ENCODE assay signal across 13 cellular contexts in genomic region chr22:39954584-39955055, GRCh38. TPM values are rescaled to one million over a fixed set of nuclear protein-coding genes. Genes with fewer than 3 reads are reported as not detected.
DNase-seq lines count a peak whose midpoint lies in the region; ATAC-seq and TF ChIP-seq lines count a peak whose summit lies in the region.
"Had no signal": no experiment of that assay in that cellular context is flagged by ENCODE, and none has a peak within 500 bp of the region (broad histone marks: within the 10 kb centered on the region; RNA-seq: fewer than 3 reads in every experiment).

No MANE protein-coding gene starts in this region.

- H3K27me3 ChIP-seq in CD4-positive, alpha-beta T cell (ENCODE audit: control insufficient read depth, insufficient read depth, low read length), result no peaks in the 10 kb centered on the region

- CTCF ChIA-PET in activated naive CD4-positive, alpha-beta T cell treated with anti-CD3 and anti-CD28 coated beads for 36 hours (lab: Charles Lee), result interaction anchor here (1.3 kb wide), 1 partner anchor 70 kb away, joined by 3 read pairs; no protein-coding TSS in a partner anchor
- CTCF ChIA-PET in CD4-positive, alpha-beta T cell (lab: Charles Lee), result no interaction called here

- H3K27me3 Mint-ChIP-seq in activated naive CD4-positive, alpha-beta T cell treated with anti-CD3 and anti-CD28 coated beads for 36 hours (ENCODE audit: low read depth), result no peaks in the 10 kb centered on the region
- no peaks in the 10 kb centered on the region for H3K27me3 Mint-ChIP-seq in T-helper 2 cell treated with Interferon-gamma antibody and Interleukin-4, amounts not matched to agents 5 μg/mL and 100 μg/mL, for 36 hours (ENCODE audit: low read depth)
- H3K27me3 Mint-ChIP-seq in stimulated activated naive CD8-positive, alpha-beta T cell treated with anti-CD3 and anti-CD28 coated beads, Interleukin-15, Interleukin-2, amounts not matched to agents 100 ng/mL and 50 ng/mL, for 24 hours, result no peaks in the 10 kb centered on the region
- H3K27me3 Mint-ChIP-seq in CD4-positive, alpha-beta T cell, result no peaks in the 10 kb centered on the region

- no peak for ATAC-seq in CD4-positive, alpha-beta T cell (ENCODE audit: poor library complexity)
- no peak for ATAC-seq in GM18868 (IDR thresholded peaks at IDR 0.05; ENCODE audit: unreplicated experiment)

- no peaks in the 10 kb centered on the region for H3K9me3 Mint-ChIP-seq in activated naive CD4-positive, alpha-beta T cell treated with anti-CD3 and anti-CD28 coated beads for 36 hours
- H3K9me3 Mint-ChIP-seq in T-helper 2 cell treated with Interferon-gamma antibody and Interleukin-4, amounts not matched to agents 5 μg/mL and 100 μg/mL, for 36 hours, result no peaks in the 10 kb centered on the region
- H3K9me3 Mint-ChIP-seq in stimulated activated naive CD8-positive, alpha-beta T cell treated with anti-CD3 and anti-CD28 coated beads, Interleukin-15, Interleukin-2, amounts not matched to agents 100 ng/mL and 50 ng/mL, for 24 hours, result no peaks in the 10 kb centered on the region
- no peaks in the 10 kb centered on the region for H3K9me3 Mint-ChIP-seq in CD4-positive, alpha-beta T cell

- H3K27ac ChIP-seq in CD4-positive, alpha-beta T cell (ENCODE audit: low read depth, low read length), result no peak overlapping the region
- H3K27ac ChIP-seq: neutrophil had no signal

- no peak for DNase-seq in activated naive CD4-positive, alpha-beta T cell treated with anti-CD3 and anti-CD28 coated beads for 36 hours
- no peak for DNase-seq in activated naive CD4-positive, alpha-beta T cell treated with Interleukin-2 at 50 U/mL for 16 hours
- peak; percentile 37 for DNase-seq in T-helper 2 cell treated with Interferon-gamma antibody and Interleukin-4, amounts not matched to agents 5 μg/mL and 100 μg/mL, for 36 hours (ENCODE audit: low spot score)
- peak; percentile 70 for DNase-seq in fibroblast of peridontal ligament (ENCODE audit: extremely low read depth)
- no peak for DNase-seq in RKO (ENCODE audit: low spot score)
- no peak for DNase-seq in CD4-positive, alpha-beta T cell
- DNase-seq: activated CD4-positive, alpha-beta T cell treated with anti-CD3 and anti-CD28 coated beads for 4 hours; NCI-H2081 treated with DMSO at 0.1 percent for 48 hours; SHP77 had no signal

- POLR2A ChIA-PET in CD4-positive, alpha-beta T cell (lab: Charles Lee), result no interaction called here

- intact Hi-C loops in activated naive CD4-positive, alpha-beta T cell treated with anti-CD3 and anti-CD28 coated beads for 36 hours (cut with micrococcal nuclease), result loop anchor here (2.0 to 10.0 kb wide), 3 partner anchors 16 to 550 kb away; no protein-coding TSS in a partner anchor
- intact Hi-C loops in CD4-positive, alpha-beta T cell (cut with DNase I, micrococcal nuclease), result loop anchor here (5.0 kb wide), 2 partner anchors 68 to 337 kb away; no protein-coding TSS in a partner anchor

- no peak overlapping the region for H3K4me3 Mint-ChIP-seq in activated naive CD4-positive, alpha-beta T cell treated with anti-CD3 and anti-CD28 coated beads for 36 hours
- H3K4me3 Mint-ChIP-seq in T-helper 2 cell treated with Interferon-gamma antibody and Interleukin-4, amounts not matched to agents 5 μg/mL and 100 μg/mL, for 36 hours, result peak overlapping the region; percentile 10
- H3K4me3 Mint-ChIP-seq in stimulated activated naive CD8-positive, alpha-beta T cell treated with anti-CD3 and anti-CD28 coated beads, Interleukin-15, Interleukin-2, amounts not matched to agents 100 ng/mL and 50 ng/mL, for 24 hours, result no peak overlapping the region
- no peak overlapping the region for H3K4me3 Mint-ChIP-seq in CD4-positive, alpha-beta T cell

- H3K27ac Mint-ChIP-seq in activated naive CD4-positive, alpha-beta T cell treated with anti-CD3 and anti-CD28 coated beads for 36 hours, result peak overlapping the region; percentile 32
- H3K27ac Mint-ChIP-seq in T-helper 2 cell treated with Interferon-gamma antibody and Interleukin-4, amounts not matched to agents 5 μg/mL and 100 μg/mL, for 36 hours, result peak overlapping the region; percentile 45
- peak overlapping the region; percentile 21 for H3K27ac Mint-ChIP-seq in stimulated activated naive CD8-positive, alpha-beta T cell treated with anti-CD3 and anti-CD28 coated beads, Interleukin-15, Interleukin-2, amounts not matched to agents 100 ng/mL and 50 ng/mL, for 24 hours
- no peak overlapping the region for H3K27ac Mint-ChIP-seq in CD4-positive, alpha-beta T cell

- no peak for TF ChIP-seq CTCF in CD4-positive, alpha-beta T cell (IDR thresholded peaks at IDR 0.05)

- peaks cover 86% of the 10 kb centered on the region for H3K4me1 Mint-ChIP-seq in activated naive CD4-positive, alpha-beta T cell treated with anti-CD3 and anti-CD28 coated beads for 36 hours (ENCODE audit: low read depth)
- H3K4me1 Mint-ChIP-seq in T-helper 2 cell treated with Interferon-gamma antibody and Interleukin-4, amounts not matched to agents 5 μg/mL and 100 μg/mL, for 36 hours (ENCODE audit: low read depth), result peaks cover 85% of the 10 kb centered on the region
- H3K4me1 Mint-ChIP-seq in stimulated activated naive CD8-positive, alpha-beta T cell treated with anti-CD3 and anti-CD28 coated beads, Interleukin-15, Interleukin-2, amounts not matched to agents 100 ng/mL and 50 ng/mL, for 24 hours (ENCODE audit: low read depth), result peaks cover 96% of the 10 kb centered on the region
- peaks cover 89% of the 10 kb centered on the region for H3K4me1 Mint-ChIP-seq in CD4-positive, alpha-beta T cell (ENCODE audit: low read depth)

- peaks cover 26% of the 10 kb centered on the region for H3K36me3 Mint-ChIP-seq in activated naive CD4-positive, alpha-beta T cell treated with anti-CD3 and anti-CD28 coated beads for 36 hours (ENCODE audit: low read depth)
- peaks cover 90% of the 10 kb centered on the region for H3K36me3 Mint-ChIP-seq in T-helper 2 cell treated with Interferon-gamma antibody and Interleukin-4, amounts not matched to agents 5 μg/mL and 100 μg/mL, for 36 hours (ENCODE audit: low read depth)
- H3K36me3 Mint-ChIP-seq in stimulated activated naive CD8-positive, alpha-beta T cell treated with anti-CD3 and anti-CD28 coated beads, Interleukin-15, Interleukin-2, amounts not matched to agents 100 ng/mL and 50 ng/mL, for 24 hours (ENCODE audit: low read depth), result peaks cover 72% of the 10 kb centered on the region
- H3K36me3 Mint-ChIP-seq in CD4-positive, alpha-beta T cell (ENCODE audit: low read depth), result peaks cover 95% of the 10 kb centered on the region

- no peaks in the 10 kb centered on the region for H3K9me3 ChIP-seq in CD4-positive, alpha-beta T cell (ENCODE audit: control insufficient read depth, low read length)
- H3K9me3 ChIP-seq: HAP-1, neutrophil had no signal

RNA-seq across cellular contexts. Expression of gene TMA7B, which starts 5.6 kb away (rescaled TPM):
- 1 to 10 TPM; 1.1 to 1.5 TPM for total RNA-seq in activated naive CD4-positive, alpha-beta T cell treated with anti-CD3 and anti-CD28 coated beads for 36 hours
- 1 to 10 TPM; 5.7 to 6.5 TPM for total RNA-seq in CD4-positive, alpha-beta T cell

RNA-seq across cellular contexts. Expression of gene FAM83F, which starts 40.1 kb away (rescaled TPM):
- total RNA-seq in activated naive CD4-positive, alpha-beta T cell treated with anti-CD3 and anti-CD28 coated beads for 36 hours, result 1 to 10 TPM; 1.8 to 1.9 TPM
- total RNA-seq in CD4-positive, alpha-beta T cell, result 1 to 10 TPM; 5.2 to 6.8 TPM

RNA-seq across cellular contexts. Expression of gene GRAP2, which starts 53.7 kb away (rescaled TPM):
- total RNA-seq in activated naive CD4-positive, alpha-beta T cell treated with anti-CD3 and anti-CD28 coated beads for 36 hours, result 10 to 100 TPM; 25.5 to 29.4 TPM
- 10 to 100 TPM; 65.3 to 75.6 TPM for total RNA-seq in CD4-positive, alpha-beta T cell

Comparison
In these comparisons a context has a peak if more than half of its experiments do, and no peak if none do; other contexts are left out.
1. DNase-seq: peak in T-helper 2 cell treated with Interferon-gamma antibody and Interleukin-4, amounts not matched to agents 5 μg/mL and 100 μg/mL, for 36 hours (single experiment) and fibroblast of peridontal ligament (single experiment); none in activated naive CD4-positive, alpha-beta T cell treated with anti-CD3 and anti-CD28 coated beads for 36 hours (single experiment), activated naive CD4-positive, alpha-beta T cell treated with Interleukin-2 at 50 U/mL for 16 hours (single experiment), RKO (single experiment) and CD4-positive, alpha-beta T cell (0 of 10).